1 cellular context compared by ENCODE assay signal in the genomic region with DNA sequence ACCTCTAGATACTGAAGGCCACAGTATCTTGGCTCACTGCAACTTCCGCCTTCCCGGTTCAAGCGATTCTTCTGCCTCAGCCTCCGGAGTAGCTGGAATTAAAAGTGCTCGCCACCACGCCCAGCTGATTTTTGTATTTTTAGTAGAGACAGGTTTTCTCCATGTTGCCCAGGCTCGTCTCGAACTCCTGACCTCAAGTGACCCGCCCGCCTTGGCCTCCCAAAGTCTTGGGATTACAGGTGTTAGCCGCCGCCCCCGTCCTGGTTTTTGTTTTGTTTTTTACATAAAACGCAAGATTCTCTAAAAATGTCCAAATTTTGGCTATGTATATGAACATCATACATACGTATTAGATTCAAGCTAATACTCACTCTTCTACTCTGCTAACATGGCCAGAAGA.
TF ChIP-seq lines count a peak whose summit lies in the region.

No MANE protein-coding gene starts in this region.

TF ChIP-seq in HCT116, 20 proteins besides CTCF, POLR2A, EP300 and RAD21:
- no peak for TF ChIP-seq SIN3A (IDR thresholded peaks at IDR 0.05; ENCODE audit: low read depth)
- no peak for TF ChIP-seq CEBPB (IDR thresholded peaks at IDR 0.05; ENCODE audit: low read depth)
- no peak for TF ChIP-seq EGR1 (IDR thresholded peaks at IDR 0.05; ENCODE audit: low read depth)
- TF ChIP-seq FOSL1 (IDR thresholded peaks at IDR 0.05; ENCODE audit: low read depth) = no peak
- no peak for TF ChIP-seq REST (IDR thresholded peaks at IDR 0.05; ENCODE audit: low read depth)
- TF ChIP-seq JUND (IDR thresholded peaks at IDR 0.05) = no peak
- no peak for TF ChIP-seq EZH2phosphoT487 (IDR thresholded peaks at IDR 0.05; ENCODE audit: borderline replicate concordance)
